8 cellular contexts compared by ENCODE assay signal in genomic region chr17:12395733-12396354, GRCh38.
DNase-seq lines count a peak whose midpoint lies in the region; ATAC-seq and TF ChIP-seq lines count a peak whose summit lies in the region.

No MANE protein-coding gene starts in this region.

- H3K36me3 ChIP-seq in Caco-2 (ENCODE audit: control insufficient read depth, insufficient read depth, low read length) (no peaks in the 10 kb centered on the region), GM23338 (ENCODE audit: insufficient read depth) (no peaks in the 10 kb centered on the region)

- H3K27me3 ChIP-seq in Caco-2 (replicated peaks; ENCODE audit: control insufficient read depth, insufficient read depth, low read length) (no peaks in the 10 kb centered on the region), GM23338 (ENCODE audit: insufficient read depth) (no peaks in the 10 kb centered on the region)

- no peaks in the 10 kb centered on the region for H3F3A ChIP-seq in GM23338 (replicated peaks; ENCODE audit: low read depth)

- ATAC-seq in GM23338 (peak; percentile 74; the same call in 2 of the 3 replicates), left colon (peak; percentile 26), HG03280 (IDR thresholded peaks at IDR 0.05; ENCODE audit: unreplicated experiment) (no peak), T-cell (replicated peaks in 1 of 4) (no peak)

- intact Hi-C loops in Caco-2 (cut with micrococcal nuclease; ENCODE audit: unreplicated experiment): no loop called here
- intact Hi-C loops in left colon (cut with DNase I, micrococcal nuclease): no loop called here

- H3K27ac Mint-ChIP-seq in Caco-2 (ENCODE audit: unreplicated experiment): no peak overlapping the region
- H3K27ac Mint-ChIP-seq in GM23338: no peak overlapping the region
- no peak overlapping the region for H3K27ac Mint-ChIP-seq in T-cell

- H4K20me1 ChIP-seq in GM23338 (replicated peaks; ENCODE audit: insufficient read depth): no peaks in the 10 kb centered on the region

- H3K27ac ChIP-seq in GM23338 (ENCODE audit: low read depth): no peak overlapping the region

- H3K9me3 ChIP-seq in Caco-2: no peaks in the 10 kb centered on the region

- CTCF ChIA-PET in Caco-2 (lab: Charles Lee): no interaction called here
- CTCF ChIA-PET in T-cell (lab: Charles Lee): no interaction called here

- TF ChIP-seq CTCF in Caco-2 (IDR thresholded peaks at IDR 0.05; ENCODE audit: insufficient read depth in 1 of 2, low read depth in 1 of 2, low read length in 1 of 2, severe bottlenecking in 1 of 2, unreplicated experiment in 1 of 2) (peak in 1 of 2 experiments; percentile 24), GM23338 (conservative IDR thresholded peaks at IDR 0.05; ENCODE audit: low read depth in 2 of 2) (peak; percentile 75 to 76)

- peak; percentile 19 to 26 for DNase-seq in Caco-2
- peak; percentile 78 for DNase-seq in GM23338 (ENCODE audit: low spot score)
- peak; percentile 20 for DNase-seq in SW480 (ENCODE audit: low spot score)
- DNase-seq in left colon: peak in 1 of 2 donors; percentile 16
- no peak for DNase-seq in stimulated activated CD8-positive, alpha-beta memory T cell treated with anti-CD3 and anti-CD28 coated beads, Interleukin-4, amount 100 ng/mL, for 48 hours
- no peak for DNase-seq in activated naive CD4-positive, alpha-beta T cell (lab: John Stamatoyannopoulos, UW)
- DNase-seq in T-cell: no peak

- no peaks in the 10 kb centered on the region for H3K36me3 Mint-ChIP-seq in Caco-2 (ENCODE audit: insufficient read depth, unreplicated experiment)
- no peaks in the 10 kb centered on the region for H3K36me3 Mint-ChIP-seq in GM23338 (ENCODE audit: low read depth)
- no peaks in the 10 kb centered on the region for H3K36me3 Mint-ChIP-seq in T-cell

- H3K4me3 ChIP-seq in Caco-2 (ENCODE audit: low read depth, low read length) (no peak overlapping the region), GM23338 (no peak overlapping the region)

- H3K4me1 Mint-ChIP-seq in Caco-2 (ENCODE audit: low read depth, unreplicated experiment): no peaks in the 10 kb centered on the region
- H3K4me1 Mint-ChIP-seq in GM23338: peaks cover 4% of the 10 kb centered on the region; the same call in 1 of the 3 replicates
- no peaks in the 10 kb centered on the region for H3K4me1 Mint-ChIP-seq in T-cell

- H3K4me3 Mint-ChIP-seq in Caco-2 (ENCODE audit: unreplicated experiment) (no peak overlapping the region), GM23338 (no peak overlapping the region), T-cell (no peak overlapping the region)

- H3K79me2 ChIP-seq in GM23338 (replicated peaks; ENCODE audit: insufficient read depth): no peaks in the 10 kb centered on the region

- H3K9me3 Mint-ChIP-seq in Caco-2 (ENCODE audit: unreplicated experiment) (peaks cover 10% of the 10 kb centered on the region), GM23338 (no peaks in the 10 kb centered on the region; the same call in 2 of the 3 replicates), T-cell (peaks cover 6 to 15% (median 10%) of the 10 kb centered on the region in 3 donors)

- H3K4me2 ChIP-seq in GM23338: no peak overlapping the region

- H3K4me1 ChIP-seq in Caco-2 (no peaks in the 10 kb centered on the region), GM23338 (ENCODE audit: insufficient read depth) (no peaks in the 10 kb centered on the region; the same call in 1 of the 2 replicates)

- no TSS peak for BruUV-seq in Caco-2 (replicated peaks; lab: Mats Ljungman, UMichigan)

- H3K9me2 ChIP-seq in GM23338 (ENCODE audit: insufficient read depth): peaks cover 4% of the 10 kb centered on the region; the same call in 1 of the 2 replicates

- peaks cover 3% of the 10 kb centered on the region for H3K27me3 Mint-ChIP-seq in Caco-2 (ENCODE audit: insufficient read depth, unreplicated experiment)
- H3K27me3 Mint-ChIP-seq in GM23338 (ENCODE audit: insufficient read depth, low read depth, poor library complexity): no peaks in the 10 kb centered on the region
- H3K27me3 Mint-ChIP-seq in T-cell: no peaks in the 10 kb centered on the region

- H2AFZ ChIP-seq in GM23338: peak overlapping the region; percentile 70; the same call in 1 of the 2 replicates

- POLR2A ChIA-PET in Caco-2 (lab: Charles Lee) (no interaction called here), T-cell (lab: Charles Lee) (no interaction called here)

TF ChIP-seq in GM23338, 12 proteins besides CTCF, POLR2A, EP300 and RAD21:
- TF ChIP-seq EZH2 (IDR thresholded peaks at IDR 0.05; ENCODE audit: low read depth, unreplicated experiment): no peak
TF ChIP-seq in GM23338: peak in this region for 0.

Comparison
In these comparisons a context has a peak if more than half of its experiments do, and no peak if none do; other contexts are left out.
1. DNase-seq: peak in Caco-2 (2 of 2), GM23338 (single experiment) and SW480 (single experiment); none in stimulated activated CD8-positive, alpha-beta memory T cell treated with anti-CD3 and anti-CD28 coated beads, Interleukin-4, amount 100 ng/mL, for 48 hours (single experiment), activated naive CD4-positive, alpha-beta T cell (0 of 4) and T-cell (0 of 34).
2. ATAC-seq: peak in GM23338 (single experiment) and left colon (single experiment); none in HG03280 (single experiment) and T-cell (0 of 4).